20 cellular contexts compared by ENCODE assay signal in genomic region chr1:11858158-11858557, GRCh38. TPM values are rescaled to one million over a fixed set of nuclear protein-coding genes. Genes with fewer than 3 reads are reported as not detected.
A peak's percentile ranks its signal among the peaks of the same experiment; 100 is the strongest.
DNase-seq lines count a peak whose midpoint lies in the region; FAIRE-seq and TF ChIP-seq lines count a peak whose summit lies in the region.
"Had no signal": no experiment of that assay in that cellular context is flagged by ENCODE, and none has a peak within 500 bp of the region (broad histone marks: within the 10 kb centered on the region; RNA-seq: fewer than 3 reads in every experiment).

No MANE protein-coding gene starts in this region.

- DNase-seq in Caco-2 (no peak), H7 (peak; percentile 29), astrocyte (ENCODE audit: low read depth) (no peak), osteoblast (ENCODE audit: insufficient read length, low spot score, missing footprints) (peak; percentile 15), medulla oblongata (ENCODE audit: extremely low spot score) (no peak), erythroblast (lab: John Stamatoyannopoulos, UW) (no peak)
- DNase-seq in activated CD8-positive, alpha-beta memory T cell treated with anti-CD3 and anti-CD28 coated beads, Interleukin-2, amount 50 U/mL, for 4 hours, result no peak
- DNase-seq: BE2C; Calu3; CD8-positive, alpha-beta memory T cell; DMS 273 treated with DMSO at 0.1 percent for 48 hours; GM23248; H9 had no signal

- peaks cover 8% of the 10 kb centered on the region for H3K4me1 Mint-ChIP-seq in Caco-2 (ENCODE audit: low read depth, unreplicated experiment)
- H3K4me1 Mint-ChIP-seq in astrocyte (ENCODE audit: low read depth, unreplicated experiment), result peaks cover 32% of the 10 kb centered on the region
- H3K4me1 Mint-ChIP-seq: CD8-positive, alpha-beta memory T cell had no signal

- H3K4me3 Mint-ChIP-seq in Caco-2 (ENCODE audit: unreplicated experiment) (peak overlapping the region; percentile 74), astrocyte (ENCODE audit: unreplicated experiment) (peak overlapping the region; percentile 81)
- H3K4me3 Mint-ChIP-seq: CD8-positive, alpha-beta memory T cell had no signal

- no peak overlapping the region for H3K9ac ChIP-seq in astrocyte (ENCODE audit: low read length)
- H3K9ac ChIP-seq: GM23248 had no signal

- TF ChIP-seq POLR2A in erythroblast (IDR thresholded peaks at IDR 0.05; ENCODE audit: low read length), result no peak

- H3K9me3 Mint-ChIP-seq in Caco-2 (ENCODE audit: unreplicated experiment) (peaks cover 16% of the 10 kb centered on the region), astrocyte (ENCODE audit: unreplicated experiment) (peaks cover 3% of the 10 kb centered on the region)
- H3K9me3 Mint-ChIP-seq: CD8-positive, alpha-beta memory T cell; H9 had no signal

- H3K4me1 ChIP-seq in Caco-2, result peaks cover 18% of the 10 kb centered on the region
- H3K4me1 ChIP-seq in astrocyte (ENCODE audit: insufficient read depth, low read length), result peaks cover 12% of the 10 kb centered on the region
- no peaks in the 10 kb centered on the region for H3K4me1 ChIP-seq in osteoblast (ENCODE audit: insufficient read depth, low read length)
- H3K4me1 ChIP-seq: A549, BE2C had no signal

- no peak overlapping the region for H3K4me3 ChIP-seq in Caco-2 (ENCODE audit: low read depth, low read length)
- H3K4me3 ChIP-seq in H7 (ENCODE audit: insufficient read depth, low read depth, low read length), result no peak overlapping the region
- H3K4me3 ChIP-seq in astrocyte (ENCODE audit: insufficient read depth, low read depth, low read length), result no peak overlapping the region
- H3K4me3 ChIP-seq in osteoblast (ENCODE audit: insufficient read depth, low read length), result no peak overlapping the region
- H3K4me3 ChIP-seq: A549, GM12878, GM23248, K562 had no signal

- no TSS peak for BruUV-seq in Caco-2 (replicated peaks; lab: Mats Ljungman, UMichigan)

- H3K4me2 ChIP-seq in astrocyte (ENCODE audit: low read length), result no peak overlapping the region
- no peak overlapping the region for H3K4me2 ChIP-seq in osteoblast (ENCODE audit: insufficient read depth, low read length)

- TF ChIP-seq CTCF in Caco-2 (IDR thresholded peaks at IDR 0.05; ENCODE audit: insufficient read depth in 1 of 2, low read depth in 1 of 2, low read length in 1 of 2, severe bottlenecking in 1 of 2, unreplicated experiment in 1 of 2), result no peak
- TF ChIP-seq CTCF in astrocyte (IDR thresholded peaks at IDR 0.05; ENCODE audit: insufficient read depth, low read depth, low read length), result no peak
- no peak for TF ChIP-seq CTCF in osteoblast (IDR thresholded peaks at IDR 0.05; ENCODE audit: extremely low read depth, low read depth, low read length)

- H3K9me3 ChIP-seq in Caco-2 (no peaks in the 10 kb centered on the region; the same call in 1 of the 2 replicates), astrocyte (ENCODE audit: insufficient read depth, low read depth, low read length) (no peaks in the 10 kb centered on the region), osteoblast (ENCODE audit: low read depth, low read length) (no peaks in the 10 kb centered on the region)
- H3K9me3 ChIP-seq: A549, BE2C had no signal

- CTCF ChIA-PET in Caco-2 (lab: Charles Lee), result interaction anchor here (1.4 kb wide), 1 partner anchor 11 kb away, joined by 3 read pairs; no protein-coding TSS in a partner anchor

- H4K20me1 ChIP-seq in astrocyte (ENCODE audit: insufficient read depth, low read length) (no peaks in the 10 kb centered on the region), osteoblast (ENCODE audit: insufficient read depth, low read length) (peaks cover 2% of the 10 kb centered on the region)

- H3K79me2 ChIP-seq in astrocyte (ENCODE audit: insufficient read depth, low read length), result no peaks in the 10 kb centered on the region
- H3K79me2 ChIP-seq in osteoblast (ENCODE audit: insufficient read depth, low read length), result no peaks in the 10 kb centered on the region

- H3K27me3 ChIP-seq in Caco-2 (replicated peaks; ENCODE audit: control insufficient read depth, insufficient read depth, low read length) (no peaks in the 10 kb centered on the region), H7 (ENCODE audit: control insufficient read depth, insufficient read depth, low read length) (peaks cover 19% of the 10 kb centered on the region), astrocyte (ENCODE audit: insufficient read depth, low read length) (peaks cover 35% of the 10 kb centered on the region), osteoblast (ENCODE audit: insufficient read depth, low read length) (peaks cover 37% of the 10 kb centered on the region)

- H2AFZ ChIP-seq in astrocyte (ENCODE audit: low read depth, low read length) (no peak overlapping the region), osteoblast (ENCODE audit: low read length) (no peak overlapping the region)
- H2AFZ ChIP-seq: GM23248 had no signal

- intact Hi-C loops in Caco-2 (cut with micrococcal nuclease; ENCODE audit: unreplicated experiment), result loop anchor here (2.0 kb wide), 1 partner anchor 35 kb away; no protein-coding TSS in a partner anchor

- H3K27ac ChIP-seq in astrocyte (ENCODE audit: low read depth, low read length) (no peak overlapping the region), osteoblast (ENCODE audit: low read depth, low read length) (no peak overlapping the region)
- H3K27ac ChIP-seq: A549, GM23248 had no signal

- H3K27me3 Mint-ChIP-seq in Caco-2 (ENCODE audit: insufficient read depth, unreplicated experiment) (no peaks in the 10 kb centered on the region), astrocyte (ENCODE audit: low read depth, unreplicated experiment) (peaks cover 23% of the 10 kb centered on the region)

- POLR2A ChIA-PET in Caco-2 (lab: Charles Lee), result interaction anchor here (0.6 kb wide), 1 partner anchor 52 kb away, joined by 5 read pairs; no protein-coding TSS in a partner anchor

- no peak overlapping the region for H3K27ac Mint-ChIP-seq in Caco-2 (ENCODE audit: unreplicated experiment)
- no peak overlapping the region for H3K27ac Mint-ChIP-seq in astrocyte (ENCODE audit: unreplicated experiment)
- H3K27ac Mint-ChIP-seq: CD8-positive, alpha-beta memory T cell; H9 had no signal

- no peak for FAIRE-seq in astrocyte (lab: Jason Lieb, UNC)
- FAIRE-seq: A549, GM12878, GM18507, K562 had no signal

- peaks cover 13% of the 10 kb centered on the region for H3K36me3 Mint-ChIP-seq in Caco-2 (ENCODE audit: insufficient read depth, unreplicated experiment)
- no peaks in the 10 kb centered on the region for H3K36me3 Mint-ChIP-seq in astrocyte (ENCODE audit: low read depth, unreplicated experiment)
- H3K36me3 Mint-ChIP-seq: CD8-positive, alpha-beta memory T cell had no signal

- no peaks in the 10 kb centered on the region for H3K36me3 ChIP-seq in Caco-2 (ENCODE audit: control insufficient read depth, insufficient read depth, low read length)
- no peaks in the 10 kb centered on the region for H3K36me3 ChIP-seq in H7 (replicated peaks; ENCODE audit: control insufficient read depth, insufficient read depth, low read length)
- no peaks in the 10 kb centered on the region for H3K36me3 ChIP-seq in astrocyte (ENCODE audit: insufficient read depth, low read length)
- no peaks in the 10 kb centered on the region for H3K36me3 ChIP-seq in osteoblast (ENCODE audit: insufficient read depth, low read length)
- H3K36me3 ChIP-seq: BE2C had no signal

RNA-seq across cellular contexts. Expression of gene NPPB, which starts 0.6 kb away (rescaled TPM):
- 43.4 and 69.9 TPM in 2 replicates for total RNA-seq in Caco-2 (2022)
- 1.5 and 20.3 TPM in 2 replicates for total RNA-seq in H7 (2014; rRNA removed; shearing (Covaris generic))
- total RNA-seq in astrocyte, result 333 and 449 TPM in 2 replicates
- total RNA-seq in osteoblast, result not detected in 2 replicates
- total RNA-seq: Calu3; CD8-positive, alpha-beta memory T cell; G401; GM12878; GM23248; HT-29; K562 had no signal

RNA-seq across cellular contexts. Expression of gene NPPA, which starts 10.6 kb away (rescaled TPM):
- not detected in 2 replicates for total RNA-seq in Caco-2 (2022)
- 0.85 TPM in 1 of 2 replicates, not detected in the other for total RNA-seq in H7 (2014; rRNA removed; shearing (Covaris generic))
- total RNA-seq in astrocyte, result not detected in 2 replicates
- not detected in 2 replicates for total RNA-seq in osteoblast
- total RNA-seq: Calu3; CD8-positive, alpha-beta memory T cell; Daoy; G401; GM12878; GM23248; H9; HT-29; K562 had no signal

RNA-seq across cellular contexts. Expression of gene CLCN6, which starts 52.2 kb away (rescaled TPM):
- total RNA-seq in Caco-2 (2022) (30.4 and 34.9 TPM in 2 replicates), astrocyte (16.7 and 22.4 TPM in 2 replicates), osteoblast (21.0 and 22.4 TPM in 2 replicates)
- total RNA-seq in H7 (2014; rRNA removed; shearing (Covaris generic)), result 14.0 and 22.9 TPM in 2 replicates

RNA-seq across cellular contexts. Expression of gene MTHFR, which starts 52.4 kb away (rescaled TPM):
- 27.8 and 28.6 TPM in 2 replicates for total RNA-seq in Caco-2 (2022)
- 18.9 and 19.5 TPM in 2 replicates for total RNA-seq in H7 (2014; rRNA removed; shearing (Covaris generic))
- total RNA-seq in astrocyte, result 11.5 and 13.0 TPM in 2 replicates
- total RNA-seq in osteoblast, result 32.6 and 34.5 TPM in 2 replicates

Comparison
In these comparisons a context has a peak if more than half of its experiments do, and no peak if none do; other contexts are left out.
1. DNase-seq: peak in H7 (single experiment) and osteoblast (single experiment); none in Caco-2 (0 of 2), astrocyte (single experiment), activated CD8-positive, alpha-beta memory T cell treated with anti-CD3 and anti-CD28 coated beads, Interleukin-2, amount 50 U/mL, for 4 hours (single experiment), medulla oblongata (single experiment) and erythroblast (0 of 2).